ENCODE assay signal across 14 cellular contexts in genomic region chr2:38708900-38709321, GRCh38. TPM values are rescaled to one million over a fixed set of nuclear protein-coding genes. Genes with fewer than 3 reads are reported as not detected.
DNase-seq lines count a peak whose midpoint lies in the region; ATAC-seq and TF ChIP-seq lines count a peak whose summit lies in the region.
"Had no signal": no experiment of that assay in that cellular context is flagged by ENCODE, and none has a peak within 500 bp of the region (broad histone marks: within the 10 kb centered on the region; RNA-seq: fewer than 3 reads in every experiment).

No MANE protein-coding gene starts in this region.

- H2AFZ ChIP-seq in DND-41 (ENCODE audit: low read depth, low read length), result peak overlapping the region; percentile 36; the same call in 1 of the 2 replicates

- CTCF ChIA-PET in CD4-positive, alpha-beta T cell (lab: Charles Lee), result interaction anchor here (0.7 to 1.5 kb wide), 6 partner anchors 13 to 132 kb away, joined by 3 to 6 read pairs (median 3); no protein-coding TSS in a partner anchor

- H3K9me3 Mint-ChIP-seq in CD4-positive, alpha-beta T cell, result peaks cover 3% of the 10 kb centered on the region
- H3K9me3 Mint-ChIP-seq in activated T-helper 17 cell treated with anti-CD3 and anti-CD28 coated beads, Interleukin-2, amount 50 U/mL, for 72 hours, result no peaks in the 10 kb centered on the region
- peaks cover 5% of the 10 kb centered on the region for H3K9me3 Mint-ChIP-seq in mesothelial cell of epicardium

- intact Hi-C loops in CD4-positive, alpha-beta T cell (cut with DNase I, micrococcal nuclease), result loop anchor here in 1 of 2 experiments (2.0 to 5.0 kb wide), 3 partner anchors 26 to 107 kb away; partner anchors contain the start of genes GALM and HNRNPLL

- peak overlapping the region; percentile 82 for H3K4me3 Mint-ChIP-seq in CD4-positive, alpha-beta T cell
- H3K4me3 Mint-ChIP-seq in activated T-helper 17 cell treated with anti-CD3 and anti-CD28 coated beads, Interleukin-2, amount 50 U/mL, for 72 hours, result peak overlapping the region; percentile 75
- H3K4me3 Mint-ChIP-seq in mesothelial cell of epicardium, result no peak overlapping the region

- no peaks in the 10 kb centered on the region for H3K9me3 ChIP-seq in CD4-positive, alpha-beta T cell (ENCODE audit: control insufficient read depth, low read length)
- H3K9me3 ChIP-seq in DND-41 (ENCODE audit: insufficient read depth, low read length, severe bottlenecking), result no peaks in the 10 kb centered on the region
- H3K9me3 ChIP-seq: BE2C, suprapubic skin had no signal

- peaks cover 41% of the 10 kb centered on the region for H3K36me3 Mint-ChIP-seq in CD4-positive, alpha-beta T cell (ENCODE audit: low read depth)
- H3K36me3 Mint-ChIP-seq in activated T-helper 17 cell treated with anti-CD3 and anti-CD28 coated beads, Interleukin-2, amount 50 U/mL, for 72 hours (ENCODE audit: low read depth), result peaks cover 90% of the 10 kb centered on the region
- H3K36me3 Mint-ChIP-seq in mesothelial cell of epicardium, result peaks cover 9% of the 10 kb centered on the region

- H3K27me3 ChIP-seq in CD4-positive, alpha-beta T cell (ENCODE audit: control insufficient read depth, insufficient read depth, low read length), result no peaks in the 10 kb centered on the region
- H3K27me3 ChIP-seq in DND-41 (ENCODE audit: insufficient read depth, low read length, poor library complexity), result no peaks in the 10 kb centered on the region
- H3K27me3 ChIP-seq: BE2C, foreskin keratinocyte, suprapubic skin had no signal

- H4K20me1 ChIP-seq in DND-41 (ENCODE audit: insufficient read depth, low read length), result no peaks in the 10 kb centered on the region

- peak; percentile 15 for ATAC-seq in CD4-positive, alpha-beta T cell (ENCODE audit: poor library complexity)
- ATAC-seq in DND-41 (ENCODE audit: insufficient read depth, low read depth), result no peak
- peak; percentile 14 for ATAC-seq in activated T-helper 17 cell treated with anti-CD3 and anti-CD28 coated beads, Interleukin-2, amount 50 U/mL, for 72 hours (replicated peaks)
- no peak for ATAC-seq in HG02678 (IDR thresholded peaks at IDR 0.05; ENCODE audit: unreplicated experiment)
- ATAC-seq: foreskin keratinocyte, left ventricle myocardium superior had no signal

- no peaks in the 10 kb centered on the region for H3K36me3 ChIP-seq in DND-41 (ENCODE audit: insufficient read depth, low read length)
- H3K36me3 ChIP-seq: BE2C, suprapubic skin had no signal

- H3K4me2 ChIP-seq in DND-41 (ENCODE audit: insufficient read depth, low read length), result no peak overlapping the region

- no peak overlapping the region for H3K4me3 ChIP-seq in DND-41 (ENCODE audit: low read depth in 1 of 2, low read length in 2 of 2)
- H3K4me3 ChIP-seq: suprapubic skin had no signal

- H3K79me2 ChIP-seq in DND-41 (ENCODE audit: insufficient read depth, low read length), result no peaks in the 10 kb centered on the region

- peak overlapping the region; percentile 93 for H3K27ac Mint-ChIP-seq in CD4-positive, alpha-beta T cell
- peak overlapping the region; percentile 81 for H3K27ac Mint-ChIP-seq in activated T-helper 17 cell treated with anti-CD3 and anti-CD28 coated beads, Interleukin-2, amount 50 U/mL, for 72 hours
- peak overlapping the region; percentile 80 for H3K27ac Mint-ChIP-seq in mesothelial cell of epicardium

- H3K4me1 Mint-ChIP-seq in CD4-positive, alpha-beta T cell (ENCODE audit: low read depth), result peaks cover 67% of the 10 kb centered on the region
- H3K4me1 Mint-ChIP-seq in activated T-helper 17 cell treated with anti-CD3 and anti-CD28 coated beads, Interleukin-2, amount 50 U/mL, for 72 hours, result peaks cover 41% of the 10 kb centered on the region
- H3K4me1 Mint-ChIP-seq in mesothelial cell of epicardium, result peaks cover 15% of the 10 kb centered on the region

- POLR2A ChIA-PET in CD4-positive, alpha-beta T cell (lab: Charles Lee), result interaction anchor here (0.6 to 3.2 kb wide), 15 partner anchors 10 to 332 kb away, joined by 3 to 20 read pairs (median 5); partner anchors contain the start of genes ATL2, GALM, HNRNPLL and SRSF7

- TF ChIP-seq CTCF in CD4-positive, alpha-beta T cell (IDR thresholded peaks at IDR 0.05), result no peak
- TF ChIP-seq CTCF in DND-41 (IDR thresholded peaks at IDR 0.05; ENCODE audit: borderline replicate concordance, extremely low read depth, low read length, poor library complexity, severe bottlenecking) (no peak), mesothelial cell of epicardium (IDR thresholded peaks at IDR 0.05; ENCODE audit: unreplicated experiment) (no peak)

- H3K27ac ChIP-seq in CD4-positive, alpha-beta T cell (ENCODE audit: low read depth, low read length), result peak overlapping the region; percentile 46
- H3K27ac ChIP-seq in DND-41 (ENCODE audit: low read length), result no peak overlapping the region
- H3K27ac ChIP-seq: foreskin keratinocyte, suprapubic skin had no signal

- peaks cover 16% of the 10 kb centered on the region for H3K4me1 ChIP-seq in DND-41 (ENCODE audit: insufficient read depth, low read length)
- H3K4me1 ChIP-seq: BE2C, foreskin keratinocyte, suprapubic skin had no signal

- no peaks in the 10 kb centered on the region for H3K27me3 Mint-ChIP-seq in CD4-positive, alpha-beta T cell
- no peaks in the 10 kb centered on the region for H3K27me3 Mint-ChIP-seq in activated T-helper 17 cell treated with anti-CD3 and anti-CD28 coated beads, Interleukin-2, amount 50 U/mL, for 72 hours
- no peaks in the 10 kb centered on the region for H3K27me3 Mint-ChIP-seq in mesothelial cell of epicardium (ENCODE audit: low read depth)

- no peak for DNase-seq in CD4-positive, alpha-beta T cell
- DNase-seq in DND-41 (no peak), mesothelial cell of epicardium (ENCODE audit: low spot score in 2 of 2, unreplicated experiment in 2 of 2) (no peak), NCI-H2227 treated with DMSO at 0.1 percent for 48 hours (lab: John Stamatoyannopoulos, UW) (no peak), NCI-H524 treated with DMSO at 0.1 percent for 48 hours (lab: John Stamatoyannopoulos, UW) (no peak)
- DNase-seq: BE2C, foreskin keratinocyte, KG1, left ventricle myocardium superior, NCI-H226, SHP77 treated with DMSO at 0.1 percent for 48 hours had no signal

- H3K9ac ChIP-seq in DND-41 (ENCODE audit: low read depth, low read length), result no peak overlapping the region

RNA-seq across cellular contexts. Expression of gene SRSF7, which starts 42.2 kb away (rescaled TPM):
- 100 to 1,000 TPM; 550 to 557 TPM for total RNA-seq in CD4-positive, alpha-beta T cell
- 100 to 1,000 TPM; 199 to 366 TPM for total RNA-seq in activated T-helper 17 cell treated with anti-CD3 and anti-CD28 coated beads, Interleukin-2, amount 50 U/mL, for 72 hours
- total RNA-seq in mesothelial cell of epicardium, result 185 to 189 TPM (median 187 TPM) in 3 replicates

RNA-seq across cellular contexts. Expression of gene GALM, which starts 43.0 kb away (rescaled TPM):
- 1 to 10 TPM; 5.9 to 7.0 TPM for total RNA-seq in CD4-positive, alpha-beta T cell
- total RNA-seq in activated T-helper 17 cell treated with anti-CD3 and anti-CD28 coated beads, Interleukin-2, amount 50 U/mL, for 72 hours, result 100 to 1,000 TPM in 1 of 2 donors, 10 to 100 TPM in 1; 85.2 to 123 TPM
- total RNA-seq in mesothelial cell of epicardium, result 17.0 to 18.2 TPM (median 17.6 TPM) in 3 replicates

Comparison
In these comparisons a context has a peak if more than half of its experiments do, and no peak if none do; other contexts are left out.
1. ATAC-seq: peak in CD4-positive, alpha-beta T cell (single experiment) and activated T-helper 17 cell treated with anti-CD3 and anti-CD28 coated beads, Interleukin-2, amount 50 U/mL, for 72 hours (single experiment); none in DND-41 (single experiment) and HG02678 (single experiment).
2. Peak in every context shown above with its lines, with median percentiles within 50 percentile points of each other: H3K27ac Mint-ChIP-seq.